Comparison of ENCODE assay signal across 16 cellular contexts in the genomic region with DNA sequence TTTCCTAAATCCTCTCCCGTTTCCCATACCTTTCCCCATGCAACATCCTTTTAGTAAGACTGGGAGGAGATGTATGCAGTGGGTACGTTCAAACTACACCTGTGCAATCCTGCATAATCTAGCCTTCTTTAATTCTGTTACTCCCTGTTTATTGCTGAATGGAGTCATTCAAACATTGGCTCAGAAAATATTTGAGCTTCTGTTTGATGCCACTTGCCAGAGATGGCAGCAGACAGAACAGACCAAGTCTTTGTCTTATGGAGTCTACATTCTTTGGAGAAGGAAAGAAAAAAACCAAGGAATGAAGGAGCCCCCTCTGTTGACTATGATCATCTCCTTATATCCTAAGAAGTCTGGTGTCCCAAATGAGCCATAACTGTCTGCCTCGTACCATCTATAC.
DNase-seq lines count a peak whose midpoint lies in the region; ATAC-seq and TF ChIP-seq lines count a peak whose summit lies in the region.
"Had no signal": no experiment of that assay in that cellular context is flagged by ENCODE, and none has a peak within 500 bp of the region (broad histone marks: within the 10 kb centered on the region; RNA-seq: fewer than 3 reads in every experiment).

No MANE protein-coding gene starts in this region.

- TF ChIP-seq CTCF in nephron progenitor cell (IDR thresholded peaks at IDR 0.05): no peak

- peaks cover 10% of the 10 kb centered on the region for H3K4me1 Mint-ChIP-seq in nephron progenitor cell
- H3K4me1 Mint-ChIP-seq: CD4-positive, alpha-beta memory T cell had no signal

- H3K27me3 Mint-ChIP-seq in nephron progenitor cell (ENCODE audit: low read depth, poor library complexity): peaks cover 16% of the 10 kb centered on the region

- no peak overlapping the region for H3K4me3 Mint-ChIP-seq in nephron progenitor cell
- H3K4me3 Mint-ChIP-seq: CD4-positive, alpha-beta memory T cell had no signal

- peak overlapping the region; percentile 30 for H3K27ac ChIP-seq in caudate nucleus (ENCODE audit: low read depth, low read length)
- H3K27ac ChIP-seq: GM23248 had no signal

- H3K36me3 Mint-ChIP-seq in nephron progenitor cell (ENCODE audit: low read depth): no peaks in the 10 kb centered on the region
- H3K36me3 Mint-ChIP-seq: CD4-positive, alpha-beta memory T cell had no signal

- peaks cover 4% of the 10 kb centered on the region for H3K9me3 Mint-ChIP-seq in nephron progenitor cell

- DNase-seq in caudate nucleus (lab: John Stamatoyannopoulos, UW) (peak in 1 of 61 donors; percentile 8), nephron progenitor cell (no peak), putamen (ENCODE audit: low spot score) (peak; percentile 45), OCI-M1 (lab: John Stamatoyannopoulos, UW) (no peak), NOMO-1 treated with dmso at 0.1 percent for 144 hours (lab: John Stamatoyannopoulos, UW; ENCODE audit: unreplicated experiment) (no peak)
- DNase-seq: C1 segment of cervical spinal cord; Calu3; CD4-positive, alpha-beta memory T cell; COR-L47; DMS53; DMS79 treated with DMSO at 0.1 percent for 48 hours; GF-D8; GM23248; H7 had no signal

- ATAC-seq in HG03457 (IDR thresholded peaks at IDR 0.05; ENCODE audit: unreplicated experiment): no peak
- ATAC-seq: HCT116 had no signal

- peak overlapping the region; percentile 37 for H3K27ac Mint-ChIP-seq in nephron progenitor cell
- H3K27ac Mint-ChIP-seq: CD4-positive, alpha-beta memory T cell had no signal
